Comparison of ENCODE assay signal across 12 cellular contexts in genomic region chr10:44908071-44908709, GRCh38. TPM values are rescaled to one million over a fixed set of nuclear protein-coding genes. Genes with fewer than 3 reads are reported as not detected.
A peak's percentile ranks its signal among the peaks of the same experiment; 100 is the strongest.
DNase-seq lines count a peak whose midpoint lies in the region; ATAC-seq, FAIRE-seq and TF ChIP-seq lines count a peak whose summit lies in the region.
"Had no signal": no experiment of that assay in that cellular context is flagged by ENCODE, and none has a peak within 500 bp of the region (broad histone marks: within the 10 kb centered on the region; RNA-seq: fewer than 3 reads in every experiment).

No MANE protein-coding gene starts in this region.

- H3K9me3 ChIP-seq in fibroblast of lung (ENCODE audit: control insufficient read depth, insufficient read depth, low read depth, low read length), result no peaks in the 10 kb centered on the region
- no peaks in the 10 kb centered on the region for H3K9me3 ChIP-seq in CD4-positive, alpha-beta T cell (ENCODE audit: control insufficient read depth, low read length)
- H3K9me3 ChIP-seq: thoracic aorta had no signal

- POLR2A ChIA-PET in CD4-positive, alpha-beta T cell (lab: Charles Lee), result interaction anchor here (0.5 kb wide), 1 partner anchor 25 kb away, joined by 3 read pairs; no protein-coding TSS in a partner anchor

- ATAC-seq in CD4-positive, alpha-beta T cell (ENCODE audit: poor library complexity), result no peak
- no peak for ATAC-seq in activated naive CD8-positive, alpha-beta T cell treated with anti-CD3 and anti-CD28 coated beads, Interleukin-2, amount 50 U/mL, for 24 hours
- ATAC-seq: heart left ventricle had no signal

- H3K79me2 ChIP-seq in fibroblast of lung (ENCODE audit: control insufficient read depth, insufficient read depth, low read length), result no peaks in the 10 kb centered on the region

- no peaks in the 10 kb centered on the region for H4K20me1 ChIP-seq in fibroblast of lung (ENCODE audit: control insufficient read depth, extremely low read depth, insufficient read depth, low read length)

- H2AFZ ChIP-seq in fibroblast of lung (ENCODE audit: low read length), result no peak overlapping the region

- no peak for FAIRE-seq in GM19239 (lab: Jason Lieb, UNC)
- FAIRE-seq: bronchial epithelial cell had no signal

- H3K4me3 Mint-ChIP-seq in osteocyte (ENCODE audit: unreplicated experiment), result peak overlapping the region; percentile 14
- H3K4me3 Mint-ChIP-seq in CD4-positive, alpha-beta T cell, result no peak overlapping the region
- H3K4me3 Mint-ChIP-seq in activated naive CD8-positive, alpha-beta T cell treated with anti-CD3 and anti-CD28 coated beads, Interleukin-2, amount 50 U/mL, for 24 hours, result no peak overlapping the region
- H3K4me3 Mint-ChIP-seq: naive B cell had no signal

- H3K27ac Mint-ChIP-seq in osteocyte (ENCODE audit: unreplicated experiment), result peak overlapping the region; percentile 13
- H3K27ac Mint-ChIP-seq in CD4-positive, alpha-beta T cell, result no peak overlapping the region
- H3K27ac Mint-ChIP-seq in activated naive CD8-positive, alpha-beta T cell treated with anti-CD3 and anti-CD28 coated beads, Interleukin-2, amount 50 U/mL, for 24 hours, result no peak overlapping the region

- H3K36me3 Mint-ChIP-seq in osteocyte (ENCODE audit: unreplicated experiment), result no peaks in the 10 kb centered on the region
- H3K36me3 Mint-ChIP-seq in CD4-positive, alpha-beta T cell (ENCODE audit: low read depth), result no peaks in the 10 kb centered on the region
- H3K36me3 Mint-ChIP-seq in activated naive CD8-positive, alpha-beta T cell treated with anti-CD3 and anti-CD28 coated beads, Interleukin-2, amount 50 U/mL, for 24 hours (ENCODE audit: low read depth), result no peaks in the 10 kb centered on the region
- H3K36me3 Mint-ChIP-seq: naive B cell had no signal

- peaks cover 13% of the 10 kb centered on the region for H3K27me3 Mint-ChIP-seq in osteocyte (ENCODE audit: unreplicated experiment)
- no peaks in the 10 kb centered on the region for H3K27me3 Mint-ChIP-seq in CD4-positive, alpha-beta T cell
- peaks cover 2% of the 10 kb centered on the region for H3K27me3 Mint-ChIP-seq in activated naive CD8-positive, alpha-beta T cell treated with anti-CD3 and anti-CD28 coated beads, Interleukin-2, amount 50 U/mL, for 24 hours

- CTCF ChIA-PET in CD4-positive, alpha-beta T cell (lab: Charles Lee), result no interaction called here

- H3K27ac ChIP-seq in fibroblast of lung (ENCODE audit: insufficient read depth, low read length), result no peak overlapping the region
- H3K27ac ChIP-seq in CD4-positive, alpha-beta T cell (ENCODE audit: low read depth, low read length), result no peak overlapping the region
- H3K27ac ChIP-seq: heart left ventricle, thoracic aorta had no signal

- H3K4me1 Mint-ChIP-seq in osteocyte (ENCODE audit: unreplicated experiment), result peaks cover 18% of the 10 kb centered on the region
- peaks cover 4% of the 10 kb centered on the region for H3K4me1 Mint-ChIP-seq in CD4-positive, alpha-beta T cell (ENCODE audit: low read depth)
- peaks cover 3% of the 10 kb centered on the region for H3K4me1 Mint-ChIP-seq in activated naive CD8-positive, alpha-beta T cell treated with anti-CD3 and anti-CD28 coated beads, Interleukin-2, amount 50 U/mL, for 24 hours

- H3K9me3 Mint-ChIP-seq in osteocyte (ENCODE audit: unreplicated experiment), result no peaks in the 10 kb centered on the region
- no peaks in the 10 kb centered on the region for H3K9me3 Mint-ChIP-seq in CD4-positive, alpha-beta T cell
- no peaks in the 10 kb centered on the region for H3K9me3 Mint-ChIP-seq in activated naive CD8-positive, alpha-beta T cell treated with anti-CD3 and anti-CD28 coated beads, Interleukin-2, amount 50 U/mL, for 24 hours
- H3K9me3 Mint-ChIP-seq: naive B cell had no signal

- intact Hi-C loops in CD4-positive, alpha-beta T cell (cut with DNase I, micrococcal nuclease), result no loop called here

- H3K4me2 ChIP-seq in fibroblast of lung (ENCODE audit: extremely low read depth, insufficient read depth, low read length), result no peak overlapping the region

- H3K36me3 ChIP-seq in H7 (replicated peaks; ENCODE audit: control insufficient read depth, insufficient read depth, low read length) (no peaks in the 10 kb centered on the region), fibroblast of lung (ENCODE audit: control insufficient read depth, insufficient read depth, low read length) (no peaks in the 10 kb centered on the region)
- H3K36me3 ChIP-seq: heart left ventricle, thoracic aorta had no signal

- no peak overlapping the region for H3K9ac ChIP-seq in fibroblast of lung (ENCODE audit: insufficient read depth, low read length)

- H3K4me3 ChIP-seq in H7 (ENCODE audit: insufficient read depth, low read depth, low read length) (no peak overlapping the region), fibroblast of lung (replicated peaks in 1 of 4; ENCODE audit: control extremely low read depth in 1 of 4, insufficient read depth in 1 of 4, low read depth in 3 of 4, low read length in 4 of 4) (no peak overlapping the region)
- H3K4me3 ChIP-seq: heart left ventricle, thoracic aorta had no signal

- DNase-seq in H7, result peak; percentile 54
- DNase-seq in NCI-H2196 treated with DMSO at 0.1 percent for 48 hours (lab: John Stamatoyannopoulos, UW; ENCODE audit: unreplicated experiment), result peak; percentile 32
- DNase-seq in fibroblast of lung (ENCODE audit: low read depth in 2 of 2), result peak; percentile 20 to 71
- DNase-seq in osteocyte (ENCODE audit: extremely low spot score, unreplicated experiment), result no peak
- no peak for DNase-seq in GM19239 (ENCODE audit: insufficient read length, low spot score)
- DNase-seq in CD4-positive, alpha-beta T cell, result no peak
- DNase-seq in occipital lobe (lab: John Stamatoyannopoulos, UW), result no peak
- no peak for DNase-seq in activated naive CD8-positive, alpha-beta T cell treated with anti-CD3 and anti-CD28 coated beads, Interleukin-2, amount 50 U/mL, for 24 hours
- DNase-seq: heart left ventricle, naive B cell had no signal

- TF ChIP-seq CTCF in fibroblast of lung (conservative IDR thresholded peaks at IDR 0.05 in 1 of 2, IDR thresholded peaks at IDR 0.05 in 1 of 2; ENCODE audit: low read depth in 1 of 2, low read length in 2 of 2), result no peak
- no peak for TF ChIP-seq CTCF in osteocyte (IDR thresholded peaks at IDR 0.05)
- no peak for TF ChIP-seq CTCF in CD4-positive, alpha-beta T cell (IDR thresholded peaks at IDR 0.05)

- no peaks in the 10 kb centered on the region for H3K4me1 ChIP-seq in fibroblast of lung (ENCODE audit: control insufficient read depth, extremely low read depth, insufficient read depth, low read length)

- H3K27me3 ChIP-seq in H7 (ENCODE audit: control insufficient read depth, insufficient read depth, low read length), result no peaks in the 10 kb centered on the region; the same call in 1 of the 2 replicates
- H3K27me3 ChIP-seq in fibroblast of lung (ENCODE audit: control insufficient read depth, insufficient read depth, low read length), result peaks cover 22% of the 10 kb centered on the region
- no peaks in the 10 kb centered on the region for H3K27me3 ChIP-seq in CD4-positive, alpha-beta T cell (ENCODE audit: control insufficient read depth, insufficient read depth, low read length)
- H3K27me3 ChIP-seq: heart left ventricle had no signal

RNA-seq across cellular contexts. Expression of gene TMEM72, which starts 2.9 kb away (rescaled TPM):
- not detected in 2 replicates for total RNA-seq in H7 (2014; rRNA removed; shearing (Covaris generic))
- total RNA-seq in fibroblast of lung, result not detected in 2 replicates
- not detected in 2 replicates for polyA plus RNA-seq in fibroblast of lung
- polyA plus RNA-seq in fibroblast of lung (2012), result not detected in 2 replicates
- not detected in 2 replicates for polyA minus RNA-seq in fibroblast of lung (ENCODE audit: low replicate concordance)
- total RNA-seq in osteocyte, result not detected in 2 replicates
- not detected for total RNA-seq in CD4-positive, alpha-beta T cell
- total RNA-seq in occipital lobe, result 0.16 TPM
- total RNA-seq: bronchial epithelial cell, thoracic aorta had no signal
- polyA plus RNA-seq: heart left ventricle had no signal

RNA-seq across cellular contexts. Expression of gene RASSF4, which starts 51.4 kb away (rescaled TPM):
- 9.1 and 13.6 TPM in 2 replicates for total RNA-seq in H7 (2014; rRNA removed; shearing (Covaris generic))
- 5.4 and 11.4 TPM in 2 replicates for total RNA-seq in fibroblast of lung
- 2.5 and 6.4 TPM in 2 replicates for polyA plus RNA-seq in fibroblast of lung
- polyA plus RNA-seq in fibroblast of lung (2012), result 3.5 and 8.7 TPM in 2 replicates
- 3.7 and 8.6 TPM in 2 replicates for polyA minus RNA-seq in fibroblast of lung (ENCODE audit: low replicate concordance)
- total RNA-seq in osteocyte, result 11.7 and 11.8 TPM in 2 replicates
- 1 to 10 TPM in 1 of 2 experiments, under 1 TPM in 1; 0.88 to 1.4 TPM for total RNA-seq in CD4-positive, alpha-beta T cell
- 7.2 TPM for total RNA-seq in occipital lobe

Comparison
In these comparisons a context has a peak if more than half of its experiments do, and no peak if none do; other contexts are left out.
1. DNase-seq: peak in H7 (single experiment), NCI-H2196 treated with DMSO at 0.1 percent for 48 hours (single experiment) and fibroblast of lung (2 of 2); none in osteocyte (single experiment), GM19239 (single experiment), CD4-positive, alpha-beta T cell (0 of 10), occipital lobe (single experiment) and activated naive CD8-positive, alpha-beta T cell treated with anti-CD3 and anti-CD28 coated beads, Interleukin-2, amount 50 U/mL, for 24 hours (single experiment).